Comparison of ENCODE assay signal across 10 cellular contexts in genomic region chr17:40364121-40364861, GRCh38. TPM values are rescaled to one million over a fixed set of nuclear protein-coding genes. Genes with fewer than 3 reads are reported as not detected.
DNase-seq lines count a peak whose midpoint lies in the region; ATAC-seq and TF ChIP-seq lines count a peak whose summit lies in the region.
"Had no signal": no experiment of that assay in that cellular context is flagged by ENCODE, and none has a peak within 500 bp of the region (broad histone marks: within the 10 kb centered on the region; RNA-seq: fewer than 3 reads in every experiment).

GJD3 (minus strand) TSS chr17:40364737; CDS start chr17:40363815, 922 bp downstream.

- H3K4me3 ChIP-seq in HFF-Myc (replicated peaks; ENCODE audit: low read depth, low read length) (peak within 1 kb of the TSS; percentile 41), ectodermal cell (ENCODE audit: insufficient read depth, low read depth, low read length) (peak within 1 kb of the TSS; percentile 51)
- peak within 1 kb of the TSS; percentile 17 for H3K4me3 ChIP-seq in naive thymus-derived CD4-positive, alpha-beta T cell (ENCODE audit: low read length)

- H3K27ac Mint-ChIP-seq in naive thymus-derived CD4-positive, alpha-beta T cell: no peak within 1 kb of the TSS

- peaks cover 0 to 23% (median 8%) of the 10 kb centered on the region in 5 donors for H3K27me3 Mint-ChIP-seq in naive thymus-derived CD4-positive, alpha-beta T cell

- DNase-seq in AG08395 (ENCODE audit: low spot score): peak; percentile 47
- no peak for DNase-seq in HFF-Myc (ENCODE audit: extremely low read depth, low read depth)
- DNase-seq in naive thymus-derived CD4-positive, alpha-beta T cell: no peak
- DNase-seq in NCI-H2196 (lab: John Stamatoyannopoulos, UW; ENCODE audit: unreplicated experiment): no peak
- DNase-seq in NOMO-1 treated with DMSO at 0.1 percent for 48 hours (lab: John Stamatoyannopoulos, UW; ENCODE audit: unreplicated experiment): no peak
- DNase-seq in NCI-H524 treated with DMSO at 0.1 percent for 48 hours (lab: John Stamatoyannopoulos, UW): no peak

- no peak for ATAC-seq in naive thymus-derived CD4-positive, alpha-beta T cell
- no peak for ATAC-seq in GM18505 (IDR thresholded peaks at IDR 0.05; ENCODE audit: unreplicated experiment)

- TF ChIP-seq CTCF in HFF-Myc (IDR thresholded peaks at IDR 0.05; ENCODE audit: low read depth, low read length, missing control alignments): no peak

- H3K4me1 ChIP-seq in ectodermal cell (ENCODE audit: control insufficient read depth, insufficient read depth, low read length): peaks cover 10% of the 10 kb centered on the region
- H3K4me1 ChIP-seq in naive thymus-derived CD4-positive, alpha-beta T cell (ENCODE audit: control insufficient read depth in 2 of 2, insufficient read depth in 2 of 2, low read length in 2 of 2): peaks cover 4 to 7% of the 10 kb centered on the region in 2 donors

- H3K9me3 Mint-ChIP-seq in naive thymus-derived CD4-positive, alpha-beta T cell: peaks cover 0 to 2% (median 0%) of the 10 kb centered on the region in 11 donors

- 47 to 48% methylated on average over 22 of the region's 22 CpGs for WGBS in ectodermal cell, 2 experiments

- H3K9me3 ChIP-seq in ectodermal cell (ENCODE audit: control insufficient read depth, low read length): no peaks in the 10 kb centered on the region
- no peaks in the 10 kb centered on the region for H3K9me3 ChIP-seq in naive thymus-derived CD4-positive, alpha-beta T cell (ENCODE audit: control insufficient read depth in 2 of 3, low read length in 3 of 3)

- no peak for TF ChIP-seq POLR2A in GM18505 (IDR thresholded peaks at IDR 0.05; ENCODE audit: borderline replicate concordance, extremely low read depth, insufficient read depth, insufficient read length)

- peaks cover 41% of the 10 kb centered on the region for H3K27me3 ChIP-seq in ectodermal cell (ENCODE audit: control insufficient read depth, insufficient read depth, low read length, poor library complexity, severe bottlenecking)
- no peaks in the 10 kb centered on the region for H3K27me3 ChIP-seq in naive thymus-derived CD4-positive, alpha-beta T cell (ENCODE audit: control insufficient read depth in 2 of 2, insufficient read depth in 2 of 2, low read length in 2 of 2)

- H3K36me3 ChIP-seq in ectodermal cell (ENCODE audit: control insufficient read depth, insufficient read depth, low read length): no peaks in the 10 kb centered on the region
- no peaks in the 10 kb centered on the region for H3K36me3 ChIP-seq in naive thymus-derived CD4-positive, alpha-beta T cell (ENCODE audit: control insufficient read depth in 2 of 3, insufficient read depth in 3 of 3, low read length in 3 of 3)

- POLR2A ChIA-PET in naive thymus-derived CD4-positive, alpha-beta T cell (lab: Charles Lee): no interaction called here

- intact Hi-C loops in naive thymus-derived CD4-positive, alpha-beta T cell (cut with micrococcal nuclease): loop anchor here in 1 of 2 donors (5.0 kb wide), 1 partner anchor 33 kb away; no protein-coding TSS in a partner anchor

- peaks cover 0 to 33% (median 4%) of the 10 kb centered on the region in 7 donors for H3K4me1 Mint-ChIP-seq in naive thymus-derived CD4-positive, alpha-beta T cell

- CTCF ChIA-PET in naive thymus-derived CD4-positive, alpha-beta T cell (lab: Charles Lee): interaction anchor here (1.1 to 2.0 kb wide), 5 partner anchors 10 to 174 kb away, joined by 3 to 9 read pairs (median 4); no protein-coding TSS in a partner anchor

- peaks cover 0 to 4% (median 0%) of the 10 kb centered on the region in 5 donors for H3K36me3 Mint-ChIP-seq in naive thymus-derived CD4-positive, alpha-beta T cell

- no peak within 1 kb of the TSS for H3K27ac ChIP-seq in ectodermal cell (ENCODE audit: insufficient read depth, low read depth, low read length, poor library complexity, severe bottlenecking)
- no peak within 1 kb of the TSS for H3K27ac ChIP-seq in naive thymus-derived CD4-positive, alpha-beta T cell (ENCODE audit: low read depth, low read length)
- H3K27ac ChIP-seq: epithelial cell of prostate had no signal

- peak within 1 kb of the TSS; percentile 27 to 87 (median 70) for H3K4me3 Mint-ChIP-seq in naive thymus-derived CD4-positive, alpha-beta T cell

RNA-seq across cellular contexts. Expression of gene GJD3, which starts in this region (rescaled TPM):
- not detected for polyA plus RNA-seq in ectodermal cell (2013, experiment 1 of 4)
- 0.46 TPM for polyA plus RNA-seq in ectodermal cell (2013, experiment 2 of 4)
- polyA plus RNA-seq in ectodermal cell (2013, experiment 3 of 4): 0.32 TPM
- polyA plus RNA-seq in ectodermal cell (2013, experiment 4 of 4): not detected
- under 1 TPM in 1 of 5 experiments, not detected in 4; 0.27 TPM for total RNA-seq in naive thymus-derived CD4-positive, alpha-beta T cell
- not detected for polyA plus RNA-seq in naive thymus-derived CD4-positive, alpha-beta T cell
- total RNA-seq: NCI-H460 had no signal
